Comparison of ENCODE assay signal across 1 cellular context in the genomic region with DNA sequence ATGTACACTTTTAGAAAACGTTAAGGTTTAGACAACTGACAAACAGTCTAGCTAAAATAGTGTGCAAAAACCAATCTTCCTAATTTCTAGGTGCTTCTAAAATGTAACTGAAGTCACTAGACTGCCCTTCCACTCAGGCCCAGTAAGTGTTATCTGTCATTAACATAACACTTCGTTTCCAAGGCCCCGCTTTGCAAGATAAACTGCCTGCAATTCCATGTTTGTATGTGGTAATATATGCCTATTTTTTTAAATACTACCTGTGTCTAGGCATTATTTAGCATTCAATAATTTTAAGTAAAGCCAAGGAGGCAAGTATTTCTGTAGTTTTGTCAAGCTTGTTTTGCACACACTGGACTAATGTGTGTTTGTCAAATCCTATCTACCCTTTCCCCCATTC.
TF ChIP-seq lines count a peak whose summit lies in the region.

No MANE protein-coding gene starts in this region.

TF ChIP-seq in neural cell, 6 proteins besides CTCF, POLR2A, EP300 and RAD21:
- no peak for TF ChIP-seq SMC3 (conservative IDR thresholded peaks at IDR 0.05; ENCODE audit: poor library complexity)
- no peak for TF ChIP-seq MXI1 (conservative IDR thresholded peaks at IDR 0.05; ENCODE audit: poor library complexity, severe bottlenecking)
- no peak for TF ChIP-seq TAF1 (IDR thresholded peaks at IDR 0.05; ENCODE audit: low read depth)
- no peak for TF ChIP-seq POLR2AphosphoS5 (IDR thresholded peaks at IDR 0.05)
- TF ChIP-seq, protein P1, sequence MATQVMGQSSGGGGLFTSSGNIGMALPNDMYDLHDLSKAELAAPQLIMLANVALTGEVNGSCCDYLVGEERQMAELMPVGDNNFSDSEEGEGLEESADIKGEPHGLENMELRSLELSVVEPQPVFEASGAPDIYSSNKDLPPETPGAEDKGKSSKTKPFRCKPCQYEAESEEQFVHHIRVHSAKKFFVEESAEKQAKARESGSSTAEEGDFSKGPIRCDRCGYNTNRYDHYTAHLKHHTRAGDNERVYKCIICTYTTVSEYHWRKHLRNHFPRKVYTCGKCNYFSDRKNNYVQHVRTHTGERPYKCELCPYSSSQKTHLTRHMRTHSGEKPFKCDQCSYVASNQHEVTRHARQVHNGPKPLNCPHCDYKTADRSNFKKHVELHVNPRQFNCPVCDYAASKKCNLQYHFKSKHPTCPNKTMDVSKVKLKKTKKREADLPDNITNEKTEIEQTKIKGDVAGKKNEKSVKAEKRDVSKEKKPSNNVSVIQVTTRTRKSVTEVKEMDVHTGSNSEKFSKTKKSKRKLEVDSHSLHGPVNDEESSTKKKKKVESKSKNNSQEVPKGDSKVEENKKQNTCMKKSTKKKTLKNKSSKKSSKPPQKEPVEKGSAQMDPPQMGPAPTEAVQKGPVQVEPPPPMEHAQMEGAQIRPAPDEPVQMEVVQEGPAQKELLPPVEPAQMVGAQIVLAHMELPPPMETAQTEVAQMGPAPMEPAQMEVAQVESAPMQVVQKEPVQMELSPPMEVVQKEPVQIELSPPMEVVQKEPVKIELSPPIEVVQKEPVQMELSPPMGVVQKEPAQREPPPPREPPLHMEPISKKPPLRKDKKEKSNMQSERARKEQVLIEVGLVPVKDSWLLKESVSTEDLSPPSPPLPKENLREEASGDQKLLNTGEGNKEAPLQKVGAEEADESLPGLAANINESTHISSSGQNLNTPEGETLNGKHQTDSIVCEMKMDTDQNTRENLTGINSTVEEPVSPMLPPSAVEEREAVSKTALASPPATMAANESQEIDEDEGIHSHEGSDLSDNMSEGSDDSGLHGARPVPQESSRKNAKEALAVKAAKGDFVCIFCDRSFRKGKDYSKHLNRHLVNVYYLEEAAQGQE (IDR thresholded peaks at IDR 0.05; ENCODE audit: borderline replicate concordance) = no peak
- no peak for TF ChIP-seq EZH2 (IDR thresholded peaks at IDR 0.05; ENCODE audit: borderline replicate concordance, insufficient read depth, low read length, poor library complexity, severe bottlenecking)
TF ChIP-seq in neural cell: peak in this region for 0.
